23 cellular contexts compared by ENCODE assay signal in the genomic region with DNA sequence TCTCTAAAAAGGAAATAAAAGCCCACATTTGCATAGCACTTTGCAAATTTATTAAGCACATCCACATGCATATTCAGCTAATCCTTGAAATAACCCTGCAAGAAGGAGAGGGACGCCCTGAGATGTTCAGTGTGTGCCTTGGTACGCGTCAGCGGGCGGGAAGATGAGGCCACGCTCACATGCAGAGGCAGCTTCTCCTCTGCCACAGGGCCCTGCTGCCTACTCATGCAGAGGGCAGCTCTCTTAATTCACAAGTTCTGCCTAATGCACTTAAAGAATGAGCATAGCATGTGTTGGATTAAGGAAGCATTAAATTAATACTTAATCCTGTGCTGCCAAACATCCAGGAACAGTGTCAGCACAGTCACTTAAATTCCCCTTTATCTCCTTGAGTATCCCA.
"Had no signal": no experiment of that assay in that cellular context is flagged by ENCODE, and none has a peak within 500 bp of the region (broad histone marks: within the 10 kb centered on the region; RNA-seq: fewer than 3 reads in every experiment).

No MANE protein-coding gene starts in this region.

- H3K36me3 ChIP-seq: brain microvascular endothelial cell, esophagus muscularis mucosa, neutrophil, ovary, right atrium auricular region, transverse colon had no signal

- DNase-seq: activated CD4-positive, alpha-beta T cell treated with anti-CD3 and anti-CD28 coated beads for 48 hours; activated CD4-positive, alpha-beta T cell treated with anti-CD3 and anti-CD28 coated beads, Interleukin-2, amount 50 U/mL, for 48 hours; activated CD8-positive, alpha-beta memory T cell treated with anti-CD3 and anti-CD28 coated beads, Interleukin-2, amount 50 U/mL, for 4 hours; activated gamma-delta T cell; activated naive CD4-positive, alpha-beta T cell treated with anti-CD3 and anti-CD28 coated beads, Interleukin-2, amount 10 ng/mL, durations not matched to agents 7 days and 5 days; activated T-cell treated with anti-CD3 and anti-CD28 coated beads, Interleukin-2, amount 50 U/mL, for 1 hour; amniotic stem cell; brain microvascular endothelial cell; effector CD4-positive, alpha-beta T cell; foreskin melanocyte; islet precursor cell; left cardiac atrium; naive B cell; nephron progenitor cell; ovary; stimulated activated CD4-positive, alpha-beta T cell treated with anti-CD3 and anti-CD28 coated beads, Interleukin-2, amount 100 ng/mL, for 48 hours; stimulated activated naive CD4-positive, alpha-beta T cell treated with Interleukin-2 at 50 U/mL for 16 hours; T-helper 1 cell; testis; transverse colon had no signal

- H3K4me3 ChIP-seq: esophagus muscularis mucosa, ovary, right atrium auricular region, testis, transverse colon had no signal

- H3K9me3 ChIP-seq: esophagus muscularis mucosa, neutrophil, ovary, right atrium auricular region, testis, transverse colon had no signal

- H3K27me3 ChIP-seq: brain microvascular endothelial cell, esophagus muscularis mucosa, neutrophil, ovary, right atrium auricular region, testis, transverse colon had no signal

- H3K27ac ChIP-seq: brain microvascular endothelial cell, esophagus muscularis mucosa, neutrophil, ovary, right atrium auricular region, testis, transverse colon had no signal

- H3K4me1 ChIP-seq: right atrium auricular region, testis had no signal
